1 cellular context compared by ENCODE assay signal in genomic region chr10:11608159-11608966, GRCh38.
TF ChIP-seq lines count a peak whose summit lies in the region.

No MANE protein-coding gene starts in this region.

TF ChIP-seq in K562, 482 proteins besides CTCF, POLR2A, EP300 and RAD21:
- TF ChIP-seq FOXK2 (conservative IDR thresholded peaks at IDR 0.05 in 1 of 2, IDR thresholded peaks at IDR 0.05 in 1 of 2; ENCODE audit: low read depth in 2 of 2) (0 out of 4 replicates have a peak, but pooled peaks of 1 of the 2 experiments have one; percentile 24), SMARCC2 (IDR thresholded peaks at IDR 0.05; ENCODE audit: low read depth) (peak; percentile 20; the same call in 1 of the 2 replicates), AFF1 (IDR thresholded peaks at IDR 0.05; ENCODE audit: low read depth in 1 of 2, partially characterized antibody in 2 of 2) (peak; percentile 55 to 58), RBBP5 (IDR thresholded peaks at IDR 0.05; ENCODE audit: borderline replicate concordance, insufficient read depth, low read length, poor library complexity, severe bottlenecking) (peak; percentile 30), ZNF384 (IDR thresholded peaks at IDR 0.05; ENCODE audit: low read depth, low read length) (peak; percentile 54; the same call in 1 of the 2 replicates), MLLT1 (IDR thresholded peaks at IDR 0.05) (peak; percentile 30 to 67; a peak in 2 of 4 replicates), RCOR1 (IDR thresholded peaks at IDR 0.05; ENCODE audit: borderline replicate concordance in 1 of 2, low read depth in 2 of 2, low read length in 2 of 2) (0 out of 4 replicates have a peak, but pooled peaks of 1 of the 2 experiments have one; percentile 26), ZNF75A (CRISPR knock-in tag; IDR thresholded peaks at IDR 0.05) (0 out of 2 replicates have a peak, but pooled peaks have one; percentile 72), GATA2 (CRISPR knock-in tag; IDR thresholded peaks at IDR 0.05) (peak; percentile 70), PRDM10 (IDR thresholded peaks at IDR 0.05; ENCODE audit: partially characterized antibody) (peak; percentile 30), ARID2 (IDR thresholded peaks at IDR 0.05) (0 out of 2 replicates have a peak, but pooled peaks have one; percentile 26), HDAC2 (IDR thresholded peaks at IDR 0.05) (peak; percentile 31; the same call in 1 of the 2 replicates), LEF1 (IDR thresholded peaks at IDR 0.05) (peak; percentile 45; the same call in 1 of the 2 replicates), CTBP1 (IDR thresholded peaks at IDR 0.05; ENCODE audit: borderline replicate concordance) (peak; percentile 40; the same call in 1 of the 2 replicates), HMBOX1 (IDR thresholded peaks at IDR 0.05) (peak; percentile 92), RAD51 (IDR thresholded peaks at IDR 0.05; ENCODE audit: borderline replicate concordance, low read depth) (no peak), ZNF395 (CRISPR knock-in tag; IDR thresholded peaks at IDR 0.05) (peak; percentile 31; the same call in 1 of the 2 replicates), EHMT2 (IDR thresholded peaks at IDR 0.05) (0 out of 2 replicates have a peak, but pooled peaks have one; percentile 21), PRMT5 (CRISPR knock-in tag; IDR thresholded peaks at IDR 0.05) (no peak), ZNF699 (CRISPR knock-in tag; IDR thresholded peaks at IDR 0.05; ENCODE audit: insufficient replicate concordance) (no peak), ZBTB9 (CRISPR knock-in tag; IDR thresholded peaks at IDR 0.05) (no peak), UBTF (IDR thresholded peaks at IDR 0.05; ENCODE audit: borderline replicate concordance in 1 of 2, low read depth in 2 of 2, low read length in 2 of 2) (peak in 1 of 2 experiments; percentile 19; a peak in 1 of 4 replicates), NBN (IDR thresholded peaks at IDR 0.05; ENCODE audit: low read depth) (0 out of 2 replicates have a peak, but pooled peaks have one; percentile 15), SP2 (IDR thresholded peaks at IDR 0.05; ENCODE audit: extremely low read depth, low read depth, low read length, poor library complexity, severe bottlenecking) (no peak)
